ENCODE assay signal across 1 cellular context in the genomic region with DNA sequence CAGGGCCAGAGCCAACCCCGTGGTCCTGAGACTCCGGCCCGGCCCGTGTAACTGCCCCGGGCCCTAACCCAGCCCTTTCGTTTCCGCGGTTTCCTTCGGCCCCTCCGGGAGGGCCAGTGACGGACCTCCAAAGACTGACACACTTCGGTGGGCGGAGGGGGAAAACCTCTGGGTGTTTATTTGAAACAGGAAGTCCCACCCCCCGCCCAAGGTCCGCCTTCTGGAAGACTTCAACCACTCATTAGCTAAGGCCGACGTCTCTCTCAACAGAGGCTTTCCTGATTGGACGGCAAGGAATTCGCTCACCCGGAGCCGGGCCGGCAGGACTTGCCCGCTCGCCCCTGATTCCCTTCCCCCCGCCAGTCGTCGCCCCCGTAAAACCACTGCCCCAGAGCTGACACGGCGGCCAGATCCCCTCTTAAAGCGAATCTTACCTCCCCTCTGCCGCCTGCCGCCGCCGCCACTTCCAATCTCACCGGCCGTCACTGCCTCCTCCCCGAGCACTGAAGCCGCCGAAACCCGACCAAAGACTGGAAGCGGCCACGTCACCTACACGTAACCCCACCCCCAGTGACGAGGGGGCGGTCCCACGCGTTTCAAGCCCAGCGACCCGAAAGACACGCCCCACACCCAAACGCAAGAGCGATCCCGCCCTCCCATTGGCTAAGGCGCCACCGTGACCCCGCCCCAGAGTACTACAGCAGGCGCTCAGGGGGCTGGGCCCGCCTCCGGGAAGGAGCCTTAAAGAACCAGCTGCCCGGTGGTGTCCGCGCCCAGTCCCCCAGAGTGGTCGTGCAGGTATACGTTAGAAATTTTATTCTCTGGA.
TF ChIP-seq lines count a peak whose summit lies in the region.

A gene with protein sequence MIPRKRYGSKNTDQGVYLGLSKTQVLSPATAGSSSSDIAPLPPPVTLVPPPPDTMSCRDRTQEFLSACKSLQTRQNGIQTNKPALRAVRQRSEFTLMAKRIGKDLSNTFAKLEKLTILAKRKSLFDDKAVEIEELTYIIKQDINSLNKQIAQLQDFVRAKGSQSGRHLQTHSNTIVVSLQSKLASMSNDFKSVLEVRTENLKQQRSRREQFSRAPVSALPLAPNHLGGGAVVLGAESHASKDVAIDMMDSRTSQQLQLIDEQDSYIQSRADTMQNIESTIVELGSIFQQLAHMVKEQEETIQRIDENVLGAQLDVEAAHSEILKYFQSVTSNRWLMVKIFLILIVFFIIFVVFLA (minus strand): TSS at position 532 of the 826 bp plus-strand sequence. CDS start 808 bp downstream, outside the sequence.

TF ChIP-seq in HepG2, 621 proteins besides CTCF, POLR2A, EP300 and RAD21 (continued from another document and continues in another):
- TF ChIP-seq ZSCAN9 (CRISPR knock-in tag; IDR thresholded peaks at IDR 0.05; ENCODE audit: borderline replicate concordance) (peak; percentile 83; the same call in 1 of the 2 replicates), ZFP36L2 (CRISPR knock-in tag; IDR thresholded peaks at IDR 0.05) (no peak), KDM5B (CRISPR knock-in tag; IDR thresholded peaks at IDR 0.05; ENCODE audit: borderline replicate concordance) (peak; percentile 85), POLR2AphosphoS2 (IDR thresholded peaks at IDR 0.05; ENCODE audit: low read depth, low read length) (peak; percentile 75; the same call in 1 of the 2 replicates), ZNF564 (CRISPR knock-in tag; IDR thresholded peaks at IDR 0.05) (no peak), ELF3 (CRISPR knock-in tag; IDR thresholded peaks at IDR 0.05) (peak; percentile 43), MTF1 (CRISPR knock-in tag; IDR thresholded peaks at IDR 0.05) (no peak), DMAP1 (CRISPR knock-in tag; IDR thresholded peaks at IDR 0.05) (peak; percentile 75; the same call in 1 of the 2 replicates), HNRNPUL1 (IDR thresholded peaks at IDR 0.05; ENCODE audit: low read depth, low read length) (no peak), ZNF83 (CRISPR knock-in tag; IDR thresholded peaks at IDR 0.05; ENCODE audit: borderline replicate concordance) (no peak), HOXA7 (CRISPR knock-in tag; IDR thresholded peaks at IDR 0.05) (no peak), BRCA1 (CRISPR knock-in tag; IDR thresholded peaks at IDR 0.05) (no peak), ZNF629 (CRISPR knock-in tag; conservative IDR thresholded peaks at IDR 0.05) (no peak), SP1 (IDR thresholded peaks at IDR 0.05) (no peak), SP1 (CRISPR knock-in tag; IDR thresholded peaks at IDR 0.05) (peak; percentile 58), ZEB1 (IDR thresholded peaks at IDR 0.05; ENCODE audit: insufficient replicate concordance, low read depth) (no peak), FLYWCH1 (CRISPR knock-in tag; IDR thresholded peaks at IDR 0.05) (no peak), CENPX (CRISPR knock-in tag; IDR thresholded peaks at IDR 0.05) (no peak), ZNF34 (CRISPR knock-in tag; IDR thresholded peaks at IDR 0.05; ENCODE audit: borderline replicate concordance) (0 out of 2 replicates have a peak, but pooled peaks have one; percentile 33), PTBP1 (IDR thresholded peaks at IDR 0.05; ENCODE audit: low read depth, low read length, poor library complexity, severe bottlenecking) (no peak), ZNF446 (CRISPR knock-in tag; IDR thresholded peaks at IDR 0.05) (no peak), ZNF484 (CRISPR knock-in tag; IDR thresholded peaks at IDR 0.05; ENCODE audit: borderline replicate concordance, low read depth) (0 out of 2 replicates have a peak, but pooled peaks have one; percentile 21), GATA4 (IDR thresholded peaks at IDR 0.05; ENCODE audit: borderline replicate concordance, low read depth) (peak; percentile 63; the same call in 1 of the 2 replicates), SP5 (CRISPR knock-in tag; IDR thresholded peaks at IDR 0.05; ENCODE audit: borderline replicate concordance, low read depth) (peak; percentile 12; the same call in 1 of the 2 replicates), ZIK1 (CRISPR knock-in tag; IDR thresholded peaks at IDR 0.05; ENCODE audit: borderline replicate concordance, low read depth) (no peak), FOXC1 (CRISPR knock-in tag; IDR thresholded peaks at IDR 0.05; ENCODE audit: borderline replicate concordance) (peak; percentile 90; the same call in 1 of the 2 replicates), ZFAT (CRISPR knock-in tag; conservative IDR thresholded peaks at IDR 0.05) (no peak), ZBTB38 (CRISPR knock-in tag; IDR thresholded peaks at IDR 0.05) (0 out of 2 replicates have a peak, but pooled peaks have one; percentile 51), ZBTB3 (CRISPR knock-in tag; IDR thresholded peaks at IDR 0.05; ENCODE audit: borderline replicate concordance, low read depth) (no peak), POGZ (CRISPR knock-in tag; IDR thresholded peaks at IDR 0.05) (peak; percentile 47; the same call in 1 of the 2 replicates)
- TF ChIP-seq, protein P1, sequence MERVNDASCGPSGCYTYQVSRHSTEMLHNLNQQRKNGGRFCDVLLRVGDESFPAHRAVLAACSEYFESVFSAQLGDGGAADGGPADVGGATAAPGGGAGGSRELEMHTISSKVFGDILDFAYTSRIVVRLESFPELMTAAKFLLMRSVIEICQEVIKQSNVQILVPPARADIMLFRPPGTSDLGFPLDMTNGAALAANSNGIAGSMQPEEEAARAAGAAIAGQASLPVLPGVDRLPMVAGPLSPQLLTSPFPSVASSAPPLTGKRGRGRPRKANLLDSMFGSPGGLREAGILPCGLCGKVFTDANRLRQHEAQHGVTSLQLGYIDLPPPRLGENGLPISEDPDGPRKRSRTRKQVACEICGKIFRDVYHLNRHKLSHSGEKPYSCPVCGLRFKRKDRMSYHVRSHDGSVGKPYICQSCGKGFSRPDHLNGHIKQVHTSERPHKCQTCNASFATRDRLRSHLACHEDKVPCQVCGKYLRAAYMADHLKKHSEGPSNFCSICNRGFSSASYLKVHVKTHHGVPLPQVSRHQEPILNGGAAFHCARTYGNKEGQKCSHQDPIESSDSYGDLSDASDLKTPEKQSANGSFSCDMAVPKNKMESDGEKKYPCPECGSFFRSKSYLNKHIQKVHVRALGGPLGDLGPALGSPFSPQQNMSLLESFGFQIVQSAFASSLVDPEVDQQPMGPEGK (CRISPR knock-in tag; IDR thresholded peaks at IDR 0.05), result peak; percentile 19; the same call in 1 of the 2 replicates
- TF ChIP-seq, protein P2, sequence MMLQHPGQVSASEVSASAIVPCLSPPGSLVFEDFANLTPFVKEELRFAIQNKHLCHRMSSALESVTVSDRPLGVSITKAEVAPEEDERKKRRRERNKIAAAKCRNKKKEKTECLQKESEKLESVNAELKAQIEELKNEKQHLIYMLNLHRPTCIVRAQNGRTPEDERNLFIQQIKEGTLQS (CRISPR knock-in tag; IDR thresholded peaks at IDR 0.05), result no peak
- TF ChIP-seq, protein P3, sequence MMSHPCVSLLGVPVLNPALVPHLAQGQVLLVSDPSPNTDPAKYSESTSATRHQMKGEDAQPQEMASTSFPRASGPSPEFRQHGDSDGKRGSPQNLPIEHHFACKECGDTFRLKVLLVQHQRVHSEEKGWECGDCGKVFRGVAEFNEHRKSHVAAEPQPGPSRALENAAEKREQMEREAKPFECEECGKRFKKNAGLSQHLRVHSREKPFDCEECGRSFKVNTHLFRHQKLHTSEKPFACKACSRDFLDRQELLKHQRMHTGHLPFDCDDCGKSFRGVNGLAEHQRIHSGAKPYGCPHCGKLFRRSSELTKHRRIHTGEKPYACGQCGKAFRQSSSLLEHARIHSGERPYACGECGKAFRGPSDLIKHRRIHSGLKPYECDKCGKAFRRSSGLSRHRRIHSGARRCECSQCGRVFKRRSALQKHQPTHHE (CRISPR knock-in tag; IDR thresholded peaks at IDR 0.05; ENCODE audit: borderline replicate concordance), result no peak
- TF ChIP-seq, protein P4, sequence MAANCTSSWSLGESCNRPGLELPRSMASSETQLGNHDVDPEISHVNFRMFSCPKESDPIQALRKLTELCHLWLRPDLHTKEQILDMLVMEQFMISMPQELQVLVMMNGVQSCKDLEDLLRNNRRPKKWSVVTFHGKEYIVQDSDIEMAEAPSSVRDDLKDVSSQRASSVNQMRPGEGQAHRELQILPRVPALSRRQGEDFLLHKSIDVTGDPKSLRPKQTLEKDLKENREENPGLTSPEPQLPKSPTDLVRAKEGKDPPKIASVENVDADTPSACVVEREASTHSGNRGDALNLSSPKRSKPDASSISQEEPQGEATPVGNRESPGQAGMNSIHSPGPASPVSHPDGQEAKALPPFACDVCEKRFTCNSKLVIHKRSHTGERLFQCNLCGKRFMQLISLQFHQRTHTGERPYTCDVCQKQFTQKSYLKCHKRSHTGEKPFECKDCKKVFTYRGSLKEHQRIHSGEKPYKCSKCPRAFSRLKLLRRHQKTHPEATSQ (CRISPR knock-in tag; IDR thresholded peaks at IDR 0.05; ENCODE audit: borderline replicate concordance), result no peak
- TF ChIP-seq, protein P5, sequence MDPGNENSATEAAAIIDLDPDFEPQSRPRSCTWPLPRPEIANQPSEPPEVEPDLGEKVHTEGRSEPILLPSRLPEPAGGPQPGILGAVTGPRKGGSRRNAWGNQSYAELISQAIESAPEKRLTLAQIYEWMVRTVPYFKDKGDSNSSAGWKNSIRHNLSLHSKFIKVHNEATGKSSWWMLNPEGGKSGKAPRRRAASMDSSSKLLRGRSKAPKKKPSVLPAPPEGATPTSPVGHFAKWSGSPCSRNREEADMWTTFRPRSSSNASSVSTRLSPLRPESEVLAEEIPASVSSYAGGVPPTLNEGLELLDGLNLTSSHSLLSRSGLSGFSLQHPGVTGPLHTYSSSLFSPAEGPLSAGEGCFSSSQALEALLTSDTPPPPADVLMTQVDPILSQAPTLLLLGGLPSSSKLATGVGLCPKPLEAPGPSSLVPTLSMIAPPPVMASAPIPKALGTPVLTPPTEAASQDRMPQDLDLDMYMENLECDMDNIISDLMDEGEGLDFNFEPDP (CRISPR knock-in tag; conservative IDR thresholded peaks at IDR 0.05), result no peak
- TF ChIP-seq, protein P6, sequence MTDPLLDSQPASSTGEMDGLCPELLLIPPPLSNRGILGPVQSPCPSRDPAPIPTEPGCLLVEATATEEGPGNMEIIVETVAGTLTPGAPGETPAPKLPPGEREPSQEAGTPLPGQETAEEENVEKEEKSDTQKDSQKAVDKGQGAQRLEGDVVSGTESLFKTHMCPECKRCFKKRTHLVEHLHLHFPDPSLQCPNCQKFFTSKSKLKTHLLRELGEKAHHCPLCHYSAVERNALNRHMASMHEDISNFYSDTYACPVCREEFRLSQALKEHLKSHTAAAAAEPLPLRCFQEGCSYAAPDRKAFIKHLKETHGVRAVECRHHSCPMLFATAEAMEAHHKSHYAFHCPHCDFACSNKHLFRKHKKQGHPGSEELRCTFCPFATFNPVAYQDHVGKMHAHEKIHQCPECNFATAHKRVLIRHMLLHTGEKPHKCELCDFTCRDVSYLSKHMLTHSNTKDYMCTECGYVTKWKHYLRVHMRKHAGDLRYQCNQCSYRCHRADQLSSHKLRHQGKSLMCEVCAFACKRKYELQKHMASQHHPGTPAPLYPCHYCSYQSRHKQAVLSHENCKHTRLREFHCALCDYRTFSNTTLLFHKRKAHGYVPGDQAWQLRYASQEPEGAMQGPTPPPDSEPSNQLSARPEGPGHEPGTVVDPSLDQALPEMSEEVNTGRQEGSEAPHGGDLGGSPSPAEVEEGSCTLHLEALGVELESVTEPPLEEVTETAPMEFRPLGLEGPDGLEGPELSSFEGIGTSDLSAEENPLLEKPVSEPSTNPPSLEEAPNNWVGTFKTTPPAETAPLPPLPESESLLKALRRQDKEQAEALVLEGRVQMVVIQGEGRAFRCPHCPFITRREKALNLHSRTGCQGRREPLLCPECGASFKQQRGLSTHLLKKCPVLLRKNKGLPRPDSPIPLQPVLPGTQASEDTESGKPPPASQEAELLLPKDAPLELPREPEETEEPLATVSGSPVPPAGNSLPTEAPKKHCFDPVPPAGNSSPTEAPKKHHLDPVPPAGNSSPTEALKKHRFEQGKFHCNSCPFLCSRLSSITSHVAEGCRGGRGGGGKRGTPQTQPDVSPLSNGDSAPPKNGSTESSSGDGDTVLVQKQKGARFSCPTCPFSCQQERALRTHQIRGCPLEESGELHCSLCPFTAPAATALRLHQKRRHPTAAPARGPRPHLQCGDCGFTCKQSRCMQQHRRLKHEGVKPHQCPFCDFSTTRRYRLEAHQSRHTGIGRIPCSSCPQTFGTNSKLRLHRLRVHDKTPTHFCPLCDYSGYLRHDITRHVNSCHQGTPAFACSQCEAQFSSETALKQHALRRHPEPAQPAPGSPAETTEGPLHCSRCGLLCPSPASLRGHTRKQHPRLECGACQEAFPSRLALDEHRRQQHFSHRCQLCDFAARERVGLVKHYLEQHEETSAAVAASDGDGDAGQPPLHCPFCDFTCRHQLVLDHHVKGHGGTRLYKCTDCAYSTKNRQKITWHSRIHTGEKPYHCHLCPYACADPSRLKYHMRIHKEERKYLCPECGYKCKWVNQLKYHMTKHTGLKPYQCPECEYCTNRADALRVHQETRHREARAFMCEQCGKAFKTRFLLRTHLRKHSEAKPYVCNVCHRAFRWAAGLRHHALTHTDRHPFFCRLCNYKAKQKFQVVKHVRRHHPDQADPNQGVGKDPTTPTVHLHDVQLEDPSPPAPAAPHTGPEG (CRISPR knock-in tag; IDR thresholded peaks at IDR 0.05), result 0 out of 2 replicates have a peak, but pooled peaks have one; percentile 27
- TF ChIP-seq, protein P7, sequence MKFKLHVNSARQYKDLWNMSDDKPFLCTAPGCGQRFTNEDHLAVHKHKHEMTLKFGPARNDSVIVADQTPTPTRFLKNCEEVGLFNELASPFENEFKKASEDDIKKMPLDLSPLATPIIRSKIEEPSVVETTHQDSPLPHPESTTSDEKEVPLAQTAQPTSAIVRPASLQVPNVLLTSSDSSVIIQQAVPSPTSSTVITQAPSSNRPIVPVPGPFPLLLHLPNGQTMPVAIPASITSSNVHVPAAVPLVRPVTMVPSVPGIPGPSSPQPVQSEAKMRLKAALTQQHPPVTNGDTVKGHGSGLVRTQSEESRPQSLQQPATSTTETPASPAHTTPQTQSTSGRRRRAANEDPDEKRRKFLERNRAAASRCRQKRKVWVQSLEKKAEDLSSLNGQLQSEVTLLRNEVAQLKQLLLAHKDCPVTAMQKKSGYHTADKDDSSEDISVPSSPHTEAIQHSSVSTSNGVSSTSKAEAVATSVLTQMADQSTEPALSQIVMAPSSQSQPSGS (CRISPR knock-in tag; IDR thresholded peaks at IDR 0.05), result peak; percentile 60
- TF ChIP-seq, protein P8, sequence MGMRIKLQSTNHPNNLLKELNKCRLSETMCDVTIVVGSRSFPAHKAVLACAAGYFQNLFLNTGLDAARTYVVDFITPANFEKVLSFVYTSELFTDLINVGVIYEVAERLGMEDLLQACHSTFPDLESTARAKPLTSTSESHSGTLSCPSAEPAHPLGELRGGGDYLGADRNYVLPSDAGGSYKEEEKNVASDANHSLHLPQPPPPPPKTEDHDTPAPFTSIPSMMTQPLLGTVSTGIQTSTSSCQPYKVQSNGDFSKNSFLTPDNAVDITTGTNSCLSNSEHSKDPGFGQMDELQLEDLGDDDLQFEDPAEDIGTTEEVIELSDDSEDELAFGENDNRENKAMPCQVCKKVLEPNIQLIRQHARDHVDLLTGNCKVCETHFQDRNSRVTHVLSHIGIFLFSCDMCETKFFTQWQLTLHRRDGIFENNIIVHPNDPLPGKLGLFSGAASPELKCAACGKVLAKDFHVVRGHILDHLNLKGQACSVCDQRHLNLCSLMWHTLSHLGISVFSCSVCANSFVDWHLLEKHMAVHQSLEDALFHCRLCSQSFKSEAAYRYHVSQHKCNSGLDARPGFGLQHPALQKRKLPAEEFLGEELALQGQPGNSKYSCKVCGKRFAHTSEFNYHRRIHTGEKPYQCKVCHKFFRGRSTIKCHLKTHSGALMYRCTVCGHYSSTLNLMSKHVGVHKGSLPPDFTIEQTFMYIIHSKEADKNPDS (CRISPR knock-in tag; IDR thresholded peaks at IDR 0.05), result no peak
